In the genomic region with DNA sequence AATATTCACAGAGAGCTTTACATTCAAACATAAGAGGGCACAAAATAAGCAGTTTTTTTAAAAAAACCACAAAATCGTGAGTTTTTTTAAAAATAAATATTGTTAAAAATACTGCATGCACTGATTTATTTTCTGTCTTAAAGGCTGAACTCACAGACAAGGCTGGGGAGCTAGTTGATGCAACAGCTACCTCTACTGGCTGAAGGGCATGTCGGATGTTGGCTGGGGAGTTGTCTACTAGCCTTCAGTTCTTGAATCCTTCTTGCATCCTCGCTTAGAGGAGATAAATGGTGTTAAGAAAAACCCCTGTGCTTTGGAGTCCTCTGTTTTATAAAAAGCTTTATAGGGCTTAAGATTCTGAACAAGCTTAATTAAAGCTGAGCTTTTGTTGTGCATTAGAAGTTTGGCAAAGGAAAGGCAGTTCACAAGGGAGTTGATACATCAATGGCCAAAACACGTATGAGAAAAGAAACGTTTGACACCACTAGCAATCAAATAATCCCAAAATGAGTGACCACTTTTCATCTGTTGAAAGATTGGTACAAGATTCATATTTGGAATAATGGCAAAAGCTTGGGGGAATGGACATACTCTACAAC, we compare ENCODE assay signal across 9 cellular contexts.
DNase-seq lines count a peak whose midpoint lies in the region; ATAC-seq and TF ChIP-seq lines count a peak whose summit lies in the region.
"Had no signal": no experiment of that assay in that cellular context is flagged by ENCODE, and none has a peak within 500 bp of the region (broad histone marks: within the 10 kb centered on the region; RNA-seq: fewer than 3 reads in every experiment).

No MANE protein-coding gene starts in this region.

- no peak overlapping the region for H3K27ac ChIP-seq in fibroblast of lung (ENCODE audit: insufficient read depth, low read length)
- H3K27ac ChIP-seq: neutrophil had no signal

- H3K4me3 Mint-ChIP-seq in nephron progenitor cell = no peak overlapping the region

- H3K36me3 Mint-ChIP-seq in nephron progenitor cell (ENCODE audit: low read depth) = peaks cover 4% of the 10 kb centered on the region

- ATAC-seq in GM18519 (IDR thresholded peaks at IDR 0.05; ENCODE audit: low FRiP score, unreplicated experiment) (peak; percentile 51), GM18858 (IDR thresholded peaks at IDR 0.05; ENCODE audit: unreplicated experiment) (no peak)

- H3K4me2 ChIP-seq in fibroblast of lung (ENCODE audit: extremely low read depth, insufficient read depth, low read length) = no peak overlapping the region

- no peak overlapping the region for H3K27ac Mint-ChIP-seq in nephron progenitor cell

- no peaks in the 10 kb centered on the region for H3K36me3 ChIP-seq in fibroblast of lung (ENCODE audit: control insufficient read depth, insufficient read depth, low read length)

- peak; percentile 33 to 37 for DNase-seq in AML-193 (lab: John Stamatoyannopoulos, UW)
- DNase-seq in NCI-H1417 (lab: John Stamatoyannopoulos, UW) = peak; percentile 47 to 95 (median 80)
- peak; percentile 15 for DNase-seq in SW480 (ENCODE audit: low spot score)
- DNase-seq in fibroblast of lung (ENCODE audit: low read depth in 2 of 2) = peak; percentile 63 to 77
- peak; percentile 62 for DNase-seq in nephron progenitor cell
- DNase-seq in activated T-cell treated with anti-CD3 and anti-CD28 coated beads, Interleukin-2, amount 50 U/mL, for 48 hours = no peak

- H3K27me3 Mint-ChIP-seq in nephron progenitor cell (ENCODE audit: low read depth, poor library complexity) = peaks cover 7% of the 10 kb centered on the region

- H3K4me1 Mint-ChIP-seq in nephron progenitor cell = no peaks in the 10 kb centered on the region

- no peak overlapping the region for H2AFZ ChIP-seq in fibroblast of lung (ENCODE audit: low read length)

- no peaks in the 10 kb centered on the region for H3K9me3 ChIP-seq in fibroblast of lung (ENCODE audit: control insufficient read depth, insufficient read depth, low read depth, low read length)
- H3K9me3 ChIP-seq: neutrophil had no signal

- H3K4me1 ChIP-seq in fibroblast of lung (ENCODE audit: control insufficient read depth, extremely low read depth, insufficient read depth, low read length) = peaks cover 2% of the 10 kb centered on the region

- H3K27me3 ChIP-seq in fibroblast of lung (ENCODE audit: control insufficient read depth, insufficient read depth, low read length) = no peaks in the 10 kb centered on the region
- H3K27me3 ChIP-seq: neutrophil had no signal

- no peak overlapping the region for H3K4me3 ChIP-seq in fibroblast of lung (replicated peaks in 1 of 4; ENCODE audit: control extremely low read depth in 1 of 4, insufficient read depth in 1 of 4, low read depth in 3 of 4, low read length in 4 of 4)

- no peaks in the 10 kb centered on the region for H3K9me3 Mint-ChIP-seq in nephron progenitor cell

- H4K20me1 ChIP-seq in fibroblast of lung (ENCODE audit: control insufficient read depth, extremely low read depth, insufficient read depth, low read length) = no peaks in the 10 kb centered on the region

- TF ChIP-seq CTCF in fibroblast of lung (conservative IDR thresholded peaks at IDR 0.05 in 1 of 2, IDR thresholded peaks at IDR 0.05 in 1 of 2; ENCODE audit: low read depth in 1 of 2, low read length in 2 of 2) (peak; percentile 99), nephron progenitor cell (IDR thresholded peaks at IDR 0.05) (peak; percentile 87)

- no peaks in the 10 kb centered on the region for H3K79me2 ChIP-seq in fibroblast of lung (ENCODE audit: control insufficient read depth, insufficient read depth, low read length)

- H3K9ac ChIP-seq in fibroblast of lung (ENCODE audit: insufficient read depth, low read length) = no peak overlapping the region

Comparison
In these comparisons a context has a peak if more than half of its experiments do, and no peak if none do; other contexts are left out.
1. DNase-seq: peak in AML-193 (2 of 2), NCI-H1417 (3 of 3), SW480 (single experiment), fibroblast of lung (2 of 2) and nephron progenitor cell (single experiment); none in activated T-cell treated with anti-CD3 and anti-CD28 coated beads, Interleukin-2, amount 50 U/mL, for 48 hours (0 of 2).